13 cellular contexts compared by ENCODE assay signal in genomic region chr18:7958897-7959146, GRCh38.
A peak's percentile ranks its signal among the peaks of the same experiment; 100 is the strongest.
DNase-seq lines count a peak whose midpoint lies in the region; ATAC-seq and TF ChIP-seq lines count a peak whose summit lies in the region.
"Had no signal": no experiment of that assay in that cellular context is flagged by ENCODE, and none has a peak within 500 bp of the region (broad histone marks: within the 10 kb centered on the region; RNA-seq: fewer than 3 reads in every experiment).

No MANE protein-coding gene starts in this region.

- no peaks in the 10 kb centered on the region for H3K9me3 ChIP-seq in CD4-positive, alpha-beta T cell (ENCODE audit: control insufficient read depth, low read length)
- no peaks in the 10 kb centered on the region for H3K9me3 ChIP-seq in SJSA1 (replicated peaks)
- H3K9me3 ChIP-seq: esophagus squamous epithelium, Peyer's patch had no signal

- peak overlapping the region; percentile 79 for H3K27ac Mint-ChIP-seq in CD4-positive, alpha-beta T cell

- TF ChIP-seq CTCF in CD4-positive, alpha-beta T cell (IDR thresholded peaks at IDR 0.05): no peak

- no peaks in the 10 kb centered on the region for H3K27me3 ChIP-seq in CD4-positive, alpha-beta T cell (ENCODE audit: control insufficient read depth, insufficient read depth, low read length)
- H3K27me3 ChIP-seq in SJSA1 (replicated peaks): no peaks in the 10 kb centered on the region
- H3K27me3 ChIP-seq: esophagus squamous epithelium, Peyer's patch had no signal

- no peak for ATAC-seq in CD4-positive, alpha-beta T cell (ENCODE audit: poor library complexity)
- peak; percentile 23 for ATAC-seq in GM18867 (IDR thresholded peaks at IDR 0.05; ENCODE audit: unreplicated experiment)
- ATAC-seq in HG02763 (IDR thresholded peaks at IDR 0.05; ENCODE audit: unreplicated experiment): no peak

- POLR2A ChIA-PET in CD4-positive, alpha-beta T cell (lab: Charles Lee): no interaction called here

- intact Hi-C loops in CD4-positive, alpha-beta T cell (cut with DNase I, micrococcal nuclease): no loop called here

- DNase-seq in CD4-positive, alpha-beta T cell: no peak
- DNase-seq in SJSA1 (ENCODE audit: low read depth in 1 of 2, low spot score in 2 of 2) (peak in 1 of 2 experiments; percentile 27), epithelial cell of prostate (ENCODE audit: low read depth, low spot score) (no peak), globus pallidus (ENCODE audit: low spot score) (no peak), NCI-H1417 treated with DMSO at 0.1 percent for 48 hours (lab: John Stamatoyannopoulos, UW) (no peak), NCI-H774 (lab: John Stamatoyannopoulos, UW) (no peak)
- DNase-seq: esophagus squamous epithelium, MV-4-11, NCI-H2227 treated with DMSO at 0.1 percent for 48 hours, Peyer's patch had no signal

- H3K36me3 ChIP-seq in SJSA1: no peaks in the 10 kb centered on the region
- H3K36me3 ChIP-seq: esophagus squamous epithelium, Peyer's patch had no signal

- no peak overlapping the region for H3K4me3 ChIP-seq in SJSA1
- H3K4me3 ChIP-seq: skin epidermis had no signal

- no peaks in the 10 kb centered on the region for H3K9me3 Mint-ChIP-seq in CD4-positive, alpha-beta T cell

- no peaks in the 10 kb centered on the region for H3K27me3 Mint-ChIP-seq in CD4-positive, alpha-beta T cell

- H3K4me3 Mint-ChIP-seq in CD4-positive, alpha-beta T cell: peak overlapping the region; percentile 85

- no peaks in the 10 kb centered on the region for H3K36me3 Mint-ChIP-seq in CD4-positive, alpha-beta T cell (ENCODE audit: low read depth)

- no peak overlapping the region for H3K27ac ChIP-seq in CD4-positive, alpha-beta T cell (ENCODE audit: low read depth, low read length)
- peak overlapping the region; percentile 10; the same call in 1 of the 2 replicates for H3K27ac ChIP-seq in SJSA1
- H3K27ac ChIP-seq in epithelial cell of prostate: peak overlapping the region; percentile 57

- peaks cover 21% of the 10 kb centered on the region for H3K4me1 ChIP-seq in SJSA1 (replicated peaks)
- H3K4me1 ChIP-seq: Peyer's patch had no signal

- peaks cover 40% of the 10 kb centered on the region for H3K4me1 Mint-ChIP-seq in CD4-positive, alpha-beta T cell (ENCODE audit: low read depth)

- CTCF ChIA-PET in CD4-positive, alpha-beta T cell (lab: Charles Lee): no interaction called here
